In the genomic region with DNA sequence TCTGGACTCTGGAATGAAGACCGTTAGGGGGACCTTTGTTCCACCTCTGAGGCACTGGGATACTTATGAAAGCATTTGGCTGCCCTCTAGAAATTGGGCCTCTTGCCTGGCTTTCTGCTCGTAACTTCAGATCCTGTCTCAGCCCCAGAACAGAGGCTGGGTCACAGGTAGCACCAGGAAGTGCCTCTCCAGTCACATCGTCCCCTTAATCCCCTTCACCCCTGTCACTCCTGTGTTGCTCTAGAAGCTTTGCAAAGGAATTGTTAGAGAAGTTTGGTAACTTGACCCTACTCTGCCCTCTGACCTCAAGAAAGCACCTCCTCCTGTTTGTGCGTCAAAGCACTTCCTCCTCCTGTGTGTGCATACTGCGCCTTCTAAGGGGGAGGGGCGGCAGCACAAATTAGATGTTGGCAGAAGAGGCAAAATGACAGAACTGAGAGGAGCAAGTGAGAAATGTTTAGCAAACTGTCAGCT, we compare ENCODE assay signal across 8 cellular contexts.
DNase-seq lines count a peak whose midpoint lies in the region; ATAC-seq lines count a peak whose summit lies in the region.

No MANE protein-coding gene starts in this region.

- H3K4me3 Mint-ChIP-seq in activated naive CD4-positive, alpha-beta T cell treated with anti-CD3 and anti-CD28 coated beads, Interleukin-2, amount 10 ng/mL, durations not matched to agents 7 days and 5 days: no peak overlapping the region
- no peak overlapping the region for H3K4me3 Mint-ChIP-seq in T-helper 17 cell
- no peak overlapping the region for H3K4me3 Mint-ChIP-seq in stimulated activated effector memory CD8-positive, alpha-beta T cell treated with anti-CD3 and anti-CD28 coated beads, Interleukin-12 subunit alpha, Interleukin-12 subunit beta, amount 100 ng/mL, for 72 hours

- H3K36me3 Mint-ChIP-seq in activated naive CD4-positive, alpha-beta T cell treated with anti-CD3 and anti-CD28 coated beads, Interleukin-2, amount 10 ng/mL, durations not matched to agents 7 days and 5 days: peaks cover 25% of the 10 kb centered on the region
- peaks cover 13% of the 10 kb centered on the region for H3K36me3 Mint-ChIP-seq in T-helper 17 cell (ENCODE audit: low read depth)
- peaks cover 27% of the 10 kb centered on the region for H3K36me3 Mint-ChIP-seq in stimulated activated effector memory CD8-positive, alpha-beta T cell treated with anti-CD3 and anti-CD28 coated beads, Interleukin-12 subunit alpha, Interleukin-12 subunit beta, amount 100 ng/mL, for 72 hours

- H3K9me3 Mint-ChIP-seq in activated naive CD4-positive, alpha-beta T cell treated with anti-CD3 and anti-CD28 coated beads, Interleukin-2, amount 10 ng/mL, durations not matched to agents 7 days and 5 days: peaks cover 4% of the 10 kb centered on the region
- no peaks in the 10 kb centered on the region for H3K9me3 Mint-ChIP-seq in stimulated activated effector memory CD8-positive, alpha-beta T cell treated with anti-CD3 and anti-CD28 coated beads, Interleukin-12 subunit alpha, Interleukin-12 subunit beta, amount 100 ng/mL, for 72 hours

- peak; percentile 68 for DNase-seq in activated naive CD4-positive, alpha-beta T cell treated with anti-CD3 and anti-CD28 coated beads, Interleukin-2, amount 10 ng/mL, durations not matched to agents 7 days and 5 days
- no peak for DNase-seq in activated naive CD4-positive, alpha-beta T cell treated with Interleukin-2 at 50 U/mL for 16 hours
- DNase-seq in T-helper 17 cell (no peak), fibroblast of gingiva (ENCODE audit: low read depth) (peak; percentile 11), DMS114 treated with DMSO at 0.1 percent for 48 hours (lab: John Stamatoyannopoulos, UW; ENCODE audit: unreplicated experiment) (no peak), globus pallidus (ENCODE audit: low spot score) (no peak)
- DNase-seq in stimulated activated effector memory CD8-positive, alpha-beta T cell treated with anti-CD3 and anti-CD28 coated beads, Interleukin-12 subunit alpha, Interleukin-12 subunit beta, amount 100 ng/mL, for 72 hours (ENCODE audit: low spot score in 2 of 2): no peak

- H3K27ac Mint-ChIP-seq in activated naive CD4-positive, alpha-beta T cell treated with anti-CD3 and anti-CD28 coated beads, Interleukin-2, amount 10 ng/mL, durations not matched to agents 7 days and 5 days: peak overlapping the region; percentile 81
- peak overlapping the region; percentile 27 for H3K27ac Mint-ChIP-seq in T-helper 17 cell
- peak overlapping the region; percentile 77 for H3K27ac Mint-ChIP-seq in stimulated activated effector memory CD8-positive, alpha-beta T cell treated with anti-CD3 and anti-CD28 coated beads, Interleukin-12 subunit alpha, Interleukin-12 subunit beta, amount 100 ng/mL, for 72 hours

- CTCF ChIA-PET in activated naive CD4-positive, alpha-beta T cell treated with anti-CD3 and anti-CD28 coated beads, Interleukin-2, amount 10 ng/mL, durations not matched to agents 7 days and 5 days (lab: Charles Lee): interaction anchor here (0.6 kb wide), 1 partner anchor 551 kb away, joined by 3 read pairs; no protein-coding TSS in a partner anchor

- H3K4me1 Mint-ChIP-seq in activated naive CD4-positive, alpha-beta T cell treated with anti-CD3 and anti-CD28 coated beads, Interleukin-2, amount 10 ng/mL, durations not matched to agents 7 days and 5 days: peaks cover 30% of the 10 kb centered on the region
- peaks cover 12% of the 10 kb centered on the region for H3K4me1 Mint-ChIP-seq in T-helper 17 cell
- peaks cover 14% of the 10 kb centered on the region for H3K4me1 Mint-ChIP-seq in stimulated activated effector memory CD8-positive, alpha-beta T cell treated with anti-CD3 and anti-CD28 coated beads, Interleukin-12 subunit alpha, Interleukin-12 subunit beta, amount 100 ng/mL, for 72 hours

- ATAC-seq in T-helper 17 cell: peak; percentile 56
- ATAC-seq in stimulated activated effector memory CD8-positive, alpha-beta T cell treated with anti-CD3 and anti-CD28 coated beads, Interleukin-12 subunit alpha, Interleukin-12 subunit beta, amount 100 ng/mL, for 72 hours: no peak
- no peak for ATAC-seq in GM21723 (IDR thresholded peaks at IDR 0.05; ENCODE audit: unreplicated experiment)

- H3K9me3 ChIP-seq in T-helper 17 cell (ENCODE audit: control insufficient read depth, low read length, poor library complexity, severe bottlenecking): no peaks in the 10 kb centered on the region

- H3K27me3 Mint-ChIP-seq in activated naive CD4-positive, alpha-beta T cell treated with anti-CD3 and anti-CD28 coated beads, Interleukin-2, amount 10 ng/mL, durations not matched to agents 7 days and 5 days: no peaks in the 10 kb centered on the region
- H3K27me3 Mint-ChIP-seq in T-helper 17 cell: no peaks in the 10 kb centered on the region

Comparison
In these comparisons a context has a peak if more than half of its experiments do, and no peak if none do; other contexts are left out.
1. DNase-seq: peak in activated naive CD4-positive, alpha-beta T cell treated with anti-CD3 and anti-CD28 coated beads, Interleukin-2, amount 10 ng/mL, durations not matched to agents 7 days and 5 days (single experiment) and fibroblast of gingiva (single experiment); none in activated naive CD4-positive, alpha-beta T cell treated with Interleukin-2 at 50 U/mL for 16 hours (single experiment), T-helper 17 cell (0 of 3), stimulated activated effector memory CD8-positive, alpha-beta T cell treated with anti-CD3 and anti-CD28 coated beads, Interleukin-12 subunit alpha, Interleukin-12 subunit beta, amount 100 ng/mL, for 72 hours (0 of 2), DMS114 treated with DMSO at 0.1 percent for 48 hours (single experiment) and globus pallidus (single experiment).
2. H3K27ac Mint-ChIP-seq: peak in every context shown above with its lines; median percentile 81 in activated naive CD4-positive, alpha-beta T cell treated with anti-CD3 and anti-CD28 coated beads, Interleukin-2, amount 10 ng/mL, durations not matched to agents 7 days and 5 days; 77 in stimulated activated effector memory CD8-positive, alpha-beta T cell treated with anti-CD3 and anti-CD28 coated beads, Interleukin-12 subunit alpha, Interleukin-12 subunit beta, amount 100 ng/mL, for 72 hours; 27 in T-helper 17 cell.